18 cellular contexts compared by ENCODE assay signal in the genomic region with DNA sequence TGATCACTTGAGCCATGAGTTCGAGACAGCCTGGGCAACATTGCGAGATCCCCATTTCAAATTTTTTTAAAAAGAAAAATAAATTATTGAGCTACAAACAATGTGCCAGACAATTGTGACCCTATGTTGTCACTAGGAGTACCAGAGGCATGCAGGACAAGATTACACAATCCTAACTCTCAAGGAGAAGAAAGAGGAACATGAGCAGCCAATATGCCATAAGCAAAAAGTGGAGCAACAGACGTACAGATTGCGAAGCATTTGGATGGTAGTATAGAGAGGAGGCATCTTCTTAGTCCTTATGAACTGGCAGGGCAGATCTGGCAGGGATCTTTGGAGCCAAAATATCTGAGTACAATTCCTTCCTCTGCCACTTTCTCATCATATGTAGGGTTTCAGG.
DNase-seq lines count a peak whose midpoint lies in the region; ATAC-seq lines count a peak whose summit lies in the region.
"Had no signal": no experiment of that assay in that cellular context is flagged by ENCODE, and none has a peak within 500 bp of the region (broad histone marks: within the 10 kb centered on the region; RNA-seq: fewer than 3 reads in every experiment).

No MANE protein-coding gene starts in this region.

- peaks cover 39 to 68% (median 63%) of the 10 kb centered on the region in 10 experiments for H3K4me1 ChIP-seq in BLaER1 treated with 17β-estradiol and CSF1 and Interleukin-3, amounts not matched to agents 10 nM and 100 nM
- peaks cover 10% of the 10 kb centered on the region for H3K4me1 ChIP-seq in iPS-15b (ENCODE audit: control insufficient read depth, insufficient read depth, low read length)

- DNase-seq in Kasumi-1 (lab: John Stamatoyannopoulos, UW) (peak; percentile 94), SIG-M5 (lab: John Stamatoyannopoulos, UW) (peak; percentile 87), middle frontal gyrus (ENCODE audit: extremely low spot score, low spot score) (no peak)
- no peak for DNase-seq in activated T-cell treated with anti-CD3 and anti-CD28 coated beads, Interleukin-2, amount 50 U/mL, for 48 hours
- DNase-seq: ACHN; CD4-positive, CD25-positive, alpha-beta regulatory T cell; NCI-H1417 treated with DMSO at 0.1 percent for 48 hours; NCI-H510A treated with DMSO at 0.1 percent for 48 hours; NK-92 treated with Interleukin-12 subunit alpha and Interleukin-12 subunit beta, amount 100 ng/mL, for 24 hours; posterior cingulate gyrus; RPMI8226 had no signal

- H3K36me3 ChIP-seq in BLaER1 treated with 17β-estradiol and CSF1 and Interleukin-3, amounts not matched to agents 10 nM and 100 nM: no peaks in the 10 kb centered on the region
- no peaks in the 10 kb centered on the region for H3K36me3 ChIP-seq in iPS-15b (ENCODE audit: control insufficient read depth, insufficient read depth, low read length)

- H3K27me3 ChIP-seq in BLaER1 treated with 17β-estradiol and CSF1 and Interleukin-3, amounts not matched to agents 10 nM and 100 nM: peaks cover 0 to 10% (median 0%) of the 10 kb centered on the region in 11 experiments; a peak in 4 of 22 replicates
- peaks cover 81% of the 10 kb centered on the region for H3K27me3 ChIP-seq in iPS-15b (ENCODE audit: control insufficient read depth, insufficient read depth, low read length)

- ATAC-seq in HG03108 (IDR thresholded peaks at IDR 0.05; ENCODE audit: unreplicated experiment): no peak
- no peak for ATAC-seq in GM21576 (IDR thresholded peaks at IDR 0.05; ENCODE audit: unreplicated experiment)
- ATAC-seq: HCT116; natural killer cell treated with Interleukin-12 subunit alpha and Interleukin-12 subunit beta and Interleukin-15 and Interleukin-18, amount 100 ng/mL, for 72 hours; stimulated activated effector memory CD8-positive, alpha-beta T cell treated with anti-CD3 and anti-CD28 coated beads, Interleukin-12 subunit alpha, Interleukin-12 subunit beta, amount 100 ng/mL, for 72 hours had no signal

- no peaks in the 10 kb centered on the region for H4K20me1 ChIP-seq in BLaER1 treated with 17β-estradiol and CSF1 and Interleukin-3, amounts not matched to agents 10 nM and 100 nM

- peak overlapping the region in 7 of 11 experiments; percentile 22 to 95 (median 92); a peak in 10 of 22 replicates for H3K9ac ChIP-seq in BLaER1 treated with 17β-estradiol and CSF1 and Interleukin-3, amounts not matched to agents 10 nM and 100 nM
- no peak overlapping the region for H3K9ac ChIP-seq in iPS-15b (ENCODE audit: low read depth, low read length)

- no peak overlapping the region; a peak in 1 of 20 replicates for H3K4me3 ChIP-seq in BLaER1 treated with 17β-estradiol and CSF1 and Interleukin-3, amounts not matched to agents 10 nM and 100 nM
- peak overlapping the region; percentile 4 for H3K4me3 ChIP-seq in iPS-15b (ENCODE audit: low read depth, low read length)

- peak overlapping the region in 10 of 11 experiments; percentile 73 to 94 (median 90); a peak in 20 of 22 replicates for H3K4me2 ChIP-seq in BLaER1 treated with 17β-estradiol and CSF1 and Interleukin-3, amounts not matched to agents 10 nM and 100 nM

- H3K9me3 ChIP-seq in BLaER1 treated with 17β-estradiol and CSF1 and Interleukin-3, amounts not matched to agents 10 nM and 100 nM (replicated peaks in 1 of 11): no peaks in the 10 kb centered on the region
- H3K9me3 ChIP-seq in iPS-15b (ENCODE audit: control insufficient read depth, insufficient read depth, low read length): no peaks in the 10 kb centered on the region

- H3K27ac ChIP-seq in BLaER1 treated with 17β-estradiol and CSF1 and Interleukin-3, amounts not matched to agents 10 nM and 100 nM: peak overlapping the region in 9 of 11 experiments; percentile 31 to 97 (median 94); a peak in 17 of 22 replicates

Comparison
In these comparisons a context has a peak if more than half of its experiments do, and no peak if none do; other contexts are left out.
1. DNase-seq: peak in Kasumi-1 (2 of 2) and SIG-M5 (single experiment); none in activated T-cell treated with anti-CD3 and anti-CD28 coated beads, Interleukin-2, amount 50 U/mL, for 48 hours (0 of 2) and middle frontal gyrus (single experiment).